In the genomic region with DNA sequence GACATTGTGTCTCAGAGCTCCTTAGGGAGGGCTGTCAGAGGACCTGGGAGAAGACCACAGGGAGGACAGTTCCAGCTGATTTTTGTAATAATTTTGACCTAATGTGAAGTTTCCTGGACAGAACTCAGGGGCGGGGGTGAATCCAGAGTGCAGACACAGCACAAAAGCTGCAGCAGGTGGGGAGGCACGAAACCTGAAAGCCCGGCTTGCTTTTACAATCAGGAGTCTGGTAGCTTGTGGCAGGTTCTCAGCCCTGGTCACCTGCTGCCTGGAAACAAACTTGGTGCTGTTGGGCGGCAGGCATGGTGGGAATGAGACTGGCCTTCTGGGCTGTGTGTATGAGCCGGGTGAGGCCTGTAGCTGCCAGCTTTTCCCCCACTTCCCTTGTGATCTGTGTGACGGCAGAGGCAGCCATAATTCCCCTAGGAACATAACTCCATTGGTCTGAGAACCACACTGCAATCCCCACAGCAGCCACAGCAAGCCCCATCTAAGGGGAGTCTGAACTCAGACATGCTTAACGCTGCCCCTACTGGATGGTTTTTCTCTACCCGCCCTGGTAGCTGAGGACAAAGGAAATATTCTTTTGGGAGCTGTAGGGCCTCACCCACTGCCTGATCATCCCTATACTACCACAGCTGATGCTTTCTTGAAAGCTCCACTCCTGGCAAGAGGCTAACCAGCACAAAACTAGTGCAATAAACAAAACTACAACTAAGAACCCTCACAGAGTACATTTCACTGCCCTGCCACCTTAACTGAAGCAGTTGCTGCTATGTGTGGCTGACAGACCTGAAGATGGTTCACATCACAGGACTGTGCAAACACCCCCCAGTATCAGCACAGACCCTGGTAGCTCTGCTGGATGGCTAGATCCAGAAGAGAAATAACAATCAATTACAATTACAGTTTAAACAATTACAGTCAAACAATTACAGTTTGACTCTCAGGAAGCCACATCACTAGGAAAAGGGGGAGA, we compare ENCODE assay signal across 8 cellular contexts.
DNase-seq lines count a peak whose midpoint lies in the region; ATAC-seq and TF ChIP-seq lines count a peak whose summit lies in the region.

No MANE protein-coding gene starts in this region.

- no peak overlapping the region for H3K4me2 ChIP-seq in DND-41 (ENCODE audit: insufficient read depth, low read length)

- peak; percentile 40 for TF ChIP-seq CTCF in DND-41 (IDR thresholded peaks at IDR 0.05; ENCODE audit: borderline replicate concordance, extremely low read depth, low read length, poor library complexity, severe bottlenecking)

- no peaks in the 10 kb centered on the region for H3K36me3 Mint-ChIP-seq in natural killer cell treated with Interleukin-12 subunit alpha and Interleukin-12 subunit beta and Interleukin-15 and Interleukin-18, amount 100 ng/mL, for 72 hours

- peak; percentile 76 for ATAC-seq in DND-41 (ENCODE audit: insufficient read depth, low read depth)
- ATAC-seq in GM19397 (IDR thresholded peaks at IDR 0.05; ENCODE audit: unreplicated experiment), result peak; percentile 91
- ATAC-seq in HG03342 (IDR thresholded peaks at IDR 0.05; ENCODE audit: unreplicated experiment), result peak; percentile 99
- ATAC-seq in natural killer cell treated with Interleukin-12 subunit alpha and Interleukin-12 subunit beta and Interleukin-15 and Interleukin-18, amount 100 ng/mL, for 72 hours, result no peak

- no peaks in the 10 kb centered on the region for H3K9me3 ChIP-seq in DND-41 (ENCODE audit: insufficient read depth, low read length, severe bottlenecking)
- 0 out of 2 replicates have a peak, but pooled peaks cover 3% of the 10 kb centered on the region for H3K9me3 ChIP-seq in SJCRH30 (replicated peaks)
- no peaks in the 10 kb centered on the region for H3K9me3 ChIP-seq in iPS DF 6.9 (ENCODE audit: control insufficient read depth, insufficient read depth, low read length)

- no CpG with 5 or more reads among the region's 8 CpGs for WGBS in iPS DF 6.9 (ENCODE audit: insufficient coverage, insufficient read length)

- no peaks in the 10 kb centered on the region for H3K27me3 Mint-ChIP-seq in natural killer cell treated with Interleukin-12 subunit alpha and Interleukin-12 subunit beta and Interleukin-15 and Interleukin-18, amount 100 ng/mL, for 72 hours

- H3K36me3 ChIP-seq in DND-41 (ENCODE audit: insufficient read depth, low read length) (no peaks in the 10 kb centered on the region), SJCRH30 (no peaks in the 10 kb centered on the region), iPS DF 6.9 (ENCODE audit: control insufficient read depth, insufficient read depth, low read length) (no peaks in the 10 kb centered on the region)

- H3K27me3 ChIP-seq in DND-41 (ENCODE audit: insufficient read depth, low read length, poor library complexity) (no peaks in the 10 kb centered on the region), SJCRH30 (no peaks in the 10 kb centered on the region), iPS DF 6.9 (ENCODE audit: control insufficient read depth, insufficient read depth, low read length) (no peaks in the 10 kb centered on the region)

- no peak overlapping the region for H3K27ac ChIP-seq in DND-41 (ENCODE audit: low read length)
- H3K27ac ChIP-seq in SJCRH30, result no peak overlapping the region
- H3K27ac ChIP-seq in iPS DF 6.9 (ENCODE audit: low read length), result no peak overlapping the region

- H3K9me3 Mint-ChIP-seq in natural killer cell treated with Interleukin-12 subunit alpha and Interleukin-12 subunit beta and Interleukin-15 and Interleukin-18, amount 100 ng/mL, for 72 hours, result peaks cover 17% of the 10 kb centered on the region

- DNase-seq in DND-41 (peak; percentile 15), SJCRH30 (peak; percentile 51 to 73), iPS DF 6.9 (ENCODE audit: low read depth, low spot score) (peak; percentile 33), T1000 (lab: John Stamatoyannopoulos, UW) (no peak)
- DNase-seq in central memory CD4-positive, alpha-beta T cell, result no peak
- no peak for DNase-seq in natural killer cell treated with Interleukin-12 subunit alpha and Interleukin-12 subunit beta and Interleukin-15 and Interleukin-18, amount 100 ng/mL, for 72 hours (ENCODE audit: low spot score)

- H3K4me1 Mint-ChIP-seq in natural killer cell treated with Interleukin-12 subunit alpha and Interleukin-12 subunit beta and Interleukin-15 and Interleukin-18, amount 100 ng/mL, for 72 hours (ENCODE audit: low read depth in 2 of 2), result no peaks in the 10 kb centered on the region

- no peak overlapping the region for H3K9ac ChIP-seq in DND-41 (ENCODE audit: low read depth, low read length)

- H3K4me3 Mint-ChIP-seq in natural killer cell treated with Interleukin-12 subunit alpha and Interleukin-12 subunit beta and Interleukin-15 and Interleukin-18, amount 100 ng/mL, for 72 hours, result no peak overlapping the region

- no peaks in the 10 kb centered on the region for H3K79me2 ChIP-seq in DND-41 (ENCODE audit: insufficient read depth, low read length)

- no peak overlapping the region for H3K27ac Mint-ChIP-seq in natural killer cell treated with Interleukin-12 subunit alpha and Interleukin-12 subunit beta and Interleukin-15 and Interleukin-18, amount 100 ng/mL, for 72 hours

- no peaks in the 10 kb centered on the region for H4K20me1 ChIP-seq in DND-41 (ENCODE audit: insufficient read depth, low read length)

- H3K4me3 ChIP-seq in DND-41 (ENCODE audit: low read depth in 1 of 2, low read length in 2 of 2) (no peak overlapping the region), SJCRH30 (no peak overlapping the region), iPS DF 6.9 (ENCODE audit: low read length) (no peak overlapping the region)

- H2AFZ ChIP-seq in DND-41 (ENCODE audit: low read depth, low read length), result no peak overlapping the region

- H3K4me1 ChIP-seq in DND-41 (ENCODE audit: insufficient read depth, low read length), result no peaks in the 10 kb centered on the region
- H3K4me1 ChIP-seq in SJCRH30, result peaks cover 5% of the 10 kb centered on the region
- no peaks in the 10 kb centered on the region for H3K4me1 ChIP-seq in iPS DF 6.9 (ENCODE audit: control insufficient read depth, insufficient read depth, low read length)

Comparison
In these comparisons a context has a peak if more than half of its experiments do, and no peak if none do; other contexts are left out.
1. ATAC-seq: peak in DND-41 (single experiment), GM19397 (single experiment) and HG03342 (single experiment); none in natural killer cell treated with Interleukin-12 subunit alpha and Interleukin-12 subunit beta and Interleukin-15 and Interleukin-18, amount 100 ng/mL, for 72 hours (0 of 2).
2. DNase-seq: peak in DND-41 (single experiment), SJCRH30 (2 of 2) and iPS DF 6.9 (single experiment); none in central memory CD4-positive, alpha-beta T cell (single experiment), T1000 (single experiment) and natural killer cell treated with Interleukin-12 subunit alpha and Interleukin-12 subunit beta and Interleukin-15 and Interleukin-18, amount 100 ng/mL, for 72 hours (single experiment).